8 cellular contexts compared by ENCODE assay signal in the genomic region with DNA sequence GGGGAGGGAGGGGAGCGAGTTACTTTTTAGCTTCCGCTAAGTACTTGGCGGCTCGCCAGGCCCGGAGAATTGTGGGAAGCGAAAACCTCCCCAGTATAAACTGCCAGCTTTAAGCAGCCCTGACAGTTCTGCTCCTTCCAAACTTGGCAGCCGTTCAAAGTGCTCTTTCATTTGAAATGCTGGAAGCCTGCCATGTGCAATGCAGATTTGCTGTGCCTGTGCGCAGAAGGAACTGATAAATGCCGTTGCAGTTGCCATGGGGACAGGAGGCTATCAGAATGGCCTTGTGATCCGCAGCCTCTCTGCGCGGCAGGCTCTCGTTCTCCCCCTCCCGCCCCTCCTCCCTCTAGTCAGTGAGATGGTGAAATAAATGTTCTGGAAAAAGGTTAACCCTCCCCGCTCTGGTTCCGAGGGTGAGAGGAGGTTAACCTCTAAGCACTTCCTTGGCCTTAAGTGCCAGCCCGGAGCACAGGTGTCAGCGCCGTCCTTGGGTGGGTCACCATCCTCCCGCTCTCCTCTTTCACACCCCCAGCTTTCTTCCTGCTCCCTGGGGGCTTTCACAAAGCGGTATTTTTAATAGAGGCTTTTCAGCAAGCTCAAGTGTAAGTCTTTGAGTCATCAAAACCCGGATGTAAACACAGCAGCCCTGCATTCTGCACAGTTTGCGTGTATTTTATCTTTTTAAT.
DNase-seq lines count a peak whose midpoint lies in the region; ATAC-seq and TF ChIP-seq lines count a peak whose summit lies in the region.

No MANE protein-coding gene starts in this region.

- ATAC-seq in HG03457 (IDR thresholded peaks at IDR 0.05; ENCODE audit: unreplicated experiment), result peak; percentile 41

- no peak for TF ChIP-seq CTCF in AG09319 (IDR thresholded peaks at IDR 0.05; ENCODE audit: low read depth, low read length)

- DNase-seq in AG09319 (ENCODE audit: extremely low read depth, low read depth) (peak; percentile 98), NCI-H524 (lab: John Stamatoyannopoulos, UW) (peak; percentile 100), left kidney (ENCODE audit: low read depth, low spot score) (peak; percentile 98)
- peak; percentile 97 to 98 for DNase-seq in activated CD4-positive, alpha-beta T cell treated with anti-CD3 and anti-CD28 coated beads for 4 hours
- peak; percentile 92 for DNase-seq in stimulated activated CD4-positive, alpha-beta T cell treated with anti-CD3 and anti-CD28 coated beads, Interleukin-1b, Interleukin-23, amount 100 ng/mL, for 48 hours

- peak overlapping the region; percentile 93 for H3K27ac ChIP-seq in cingulate gyrus (ENCODE audit: low read depth, low read length)

- TF ChIP-seq POLR2A in GM19193 (IDR thresholded peaks at IDR 0.05; ENCODE audit: extremely low read depth, insufficient read depth, insufficient read length), result peak; percentile 64

Comparison
In these comparisons a context has a peak if more than half of its experiments do, and no peak if none do; other contexts are left out.
1. Peak in every context shown above with its lines: DNase-seq, ATAC-seq and H3K27ac ChIP-seq.